1 cellular context compared by ENCODE assay signal in genomic region chr1:2103266-2103900, GRCh38.
TF ChIP-seq lines count a peak whose summit lies in the region.

No MANE protein-coding gene starts in this region.

TF ChIP-seq in HepG2, 621 proteins besides CTCF, POLR2A, EP300 and RAD21 (continued from another document):
- TF ChIP-seq THRA (CRISPR knock-in tag; IDR thresholded peaks at IDR 0.05; ENCODE audit: borderline replicate concordance) (no peak), ATF4 (CRISPR knock-in tag; IDR thresholded peaks at IDR 0.05) (no peak), BCL6 (CRISPR knock-in tag; IDR thresholded peaks at IDR 0.05) (0 out of 2 replicates have a peak, but pooled peaks have one; percentile 16), ZNF609 (CRISPR knock-in tag; IDR thresholded peaks at IDR 0.05; ENCODE audit: borderline replicate concordance) (0 out of 2 replicates have a peak, but pooled peaks have one; percentile 14), MEIS1 (CRISPR knock-in tag; IDR thresholded peaks at IDR 0.05; ENCODE audit: borderline replicate concordance) (no peak), ZNF563 (CRISPR knock-in tag; IDR thresholded peaks at IDR 0.05) (0 out of 2 replicates have a peak, but pooled peaks have one; percentile 28), GATAD2A (CRISPR knock-in tag; IDR thresholded peaks at IDR 0.05) (peak; percentile 64), SNRNP70 (IDR thresholded peaks at IDR 0.05; ENCODE audit: low read depth, low read length) (no peak), ZNF891 (CRISPR knock-in tag; IDR thresholded peaks at IDR 0.05) (peak; percentile 61; the same call in 1 of the 2 replicates), UBTF (CRISPR knock-in tag; IDR thresholded peaks at IDR 0.05) (no peak), ZNF264 (CRISPR knock-in tag; IDR thresholded peaks at IDR 0.05) (no peak), ZNF383 (CRISPR knock-in tag; IDR thresholded peaks at IDR 0.05; ENCODE audit: borderline replicate concordance) (no peak), GABPB1 (CRISPR knock-in tag; IDR thresholded peaks at IDR 0.05) (0 out of 2 replicates have a peak, but pooled peaks have one; percentile 21), PHF5A (CRISPR knock-in tag; IDR thresholded peaks at IDR 0.05; ENCODE audit: low read depth, unreplicated experiment) (no peak), CEBPG (CRISPR knock-in tag; IDR thresholded peaks at IDR 0.05) (peak; percentile 94), ATF2 (CRISPR knock-in tag; IDR thresholded peaks at IDR 0.05) (0 out of 2 replicates have a peak, but pooled peaks have one; percentile 25), CBX5 (CRISPR knock-in tag; IDR thresholded peaks at IDR 0.05; ENCODE audit: borderline replicate concordance) (no peak), DNMT3B (CRISPR knock-in tag; conservative IDR thresholded peaks at IDR 0.05) (no peak), PBX3 (CRISPR knock-in tag; IDR thresholded peaks at IDR 0.05; ENCODE audit: borderline replicate concordance) (no peak), ZNF407 (CRISPR knock-in tag; IDR thresholded peaks at IDR 0.05; ENCODE audit: not compliant biosample characterization) (no peak), ATF6 (CRISPR knock-in tag; conservative IDR thresholded peaks at IDR 0.05) (no peak)
